In genomic region chr20:47196091-47197081, GRCh38 we compare ENCODE assay signal across 1 cellular context.
TF ChIP-seq lines count a peak whose summit lies in the region.

No MANE protein-coding gene starts in this region.

TF ChIP-seq in K562, 482 proteins besides CTCF, POLR2A, EP300 and RAD21 (continued from another document and continues in another):
- peak in 1 of 2 experiments; percentile 35; a peak in 1 of 4 replicates for TF ChIP-seq ETV6 (IDR thresholded peaks at IDR 0.05; ENCODE audit: borderline replicate concordance in 1 of 2, low read depth in 2 of 2, low read length in 1 of 2)
- no peak for TF ChIP-seq ETV6 (CRISPR knock-in tag; IDR thresholded peaks at IDR 0.05; ENCODE audit: borderline replicate concordance)
- TF ChIP-seq ZBTB9 (CRISPR knock-in tag; IDR thresholded peaks at IDR 0.05): no peak
- no peak for TF ChIP-seq ZNF655 (CRISPR knock-in tag; IDR thresholded peaks at IDR 0.05)
- no peak for TF ChIP-seq TOE1 (IDR thresholded peaks at IDR 0.05; ENCODE audit: borderline replicate concordance)
- TF ChIP-seq TOE1 (CRISPR knock-in tag; IDR thresholded peaks at IDR 0.05; ENCODE audit: borderline replicate concordance, low read depth): no peak
- peak; percentile 50; the same call in 1 of the 2 replicates for TF ChIP-seq CXXC5 (CRISPR knock-in tag; IDR thresholded peaks at IDR 0.05)
- peak; percentile 77 for TF ChIP-seq MBD1 (CRISPR knock-in tag; IDR thresholded peaks at IDR 0.05)
- TF ChIP-seq SP1 (CRISPR knock-in tag; IDR thresholded peaks at IDR 0.05): 0 out of 2 replicates have a peak, but pooled peaks have one; percentile 26
- TF ChIP-seq FIP1L1 (IDR thresholded peaks at IDR 0.05; ENCODE audit: low read depth, low read length, poor library complexity, severe bottlenecking): no peak
- no peak for TF ChIP-seq ZNF395 (CRISPR knock-in tag; IDR thresholded peaks at IDR 0.05)
- TF ChIP-seq BRCA1 (IDR thresholded peaks at IDR 0.05): no peak
- no peak for TF ChIP-seq BRCA1 (CRISPR knock-in tag; IDR thresholded peaks at IDR 0.05)
- TF ChIP-seq SRSF9 (IDR thresholded peaks at IDR 0.05; ENCODE audit: borderline replicate concordance, low read depth, low read length): no peak
- no peak for TF ChIP-seq VEZF1 (CRISPR knock-in tag; IDR thresholded peaks at IDR 0.05)
- peak; percentile 31; the same call in 1 of the 2 replicates for TF ChIP-seq TCF3 (CRISPR knock-in tag; IDR thresholded peaks at IDR 0.05)
- peak; percentile 56; the same call in 1 of the 2 replicates for TF ChIP-seq RBFOX2 (IDR thresholded peaks at IDR 0.05; ENCODE audit: low read depth, low read length)
- TF ChIP-seq TRIM25 (IDR thresholded peaks at IDR 0.05; ENCODE audit: borderline replicate concordance): no peak
- TF ChIP-seq ZNF224 (CRISPR knock-in tag; IDR thresholded peaks at IDR 0.05): 0 out of 2 replicates have a peak, but pooled peaks have one; percentile 29
- no peak for TF ChIP-seq NR1H2 (CRISPR knock-in tag; IDR thresholded peaks at IDR 0.05)
- TF ChIP-seq ZNF583 (CRISPR knock-in tag; IDR thresholded peaks at IDR 0.05): no peak
- no peak for TF ChIP-seq ELF4 (CRISPR knock-in tag; IDR thresholded peaks at IDR 0.05)
- TF ChIP-seq NCOR1 (IDR thresholded peaks at IDR 0.05): no peak
- TF ChIP-seq ZBTB33 (CRISPR knock-in tag; IDR thresholded peaks at IDR 0.05): peak; percentile 78; the same call in 1 of the 2 replicates
- TF ChIP-seq ARID2 (IDR thresholded peaks at IDR 0.05): peak; percentile 84
- TF ChIP-seq SP2 (IDR thresholded peaks at IDR 0.05; ENCODE audit: extremely low read depth, low read depth, low read length, poor library complexity, severe bottlenecking): no peak
- TF ChIP-seq ZNF407 (IDR thresholded peaks at IDR 0.05; ENCODE audit: low read depth): no peak
- TF ChIP-seq CUX1 (CRISPR knock-in tag; IDR thresholded peaks at IDR 0.05): no peak
